Comparison of ENCODE assay signal across 1 cellular context in genomic region chr1:156704930-156705320, GRCh38.
TF ChIP-seq lines count a peak whose summit lies in the region.

No MANE protein-coding gene starts in this region.

TF ChIP-seq in HepG2, 621 proteins besides CTCF, POLR2A, EP300 and RAD21 (continued from another document):
- TF ChIP-seq, protein P1, sequence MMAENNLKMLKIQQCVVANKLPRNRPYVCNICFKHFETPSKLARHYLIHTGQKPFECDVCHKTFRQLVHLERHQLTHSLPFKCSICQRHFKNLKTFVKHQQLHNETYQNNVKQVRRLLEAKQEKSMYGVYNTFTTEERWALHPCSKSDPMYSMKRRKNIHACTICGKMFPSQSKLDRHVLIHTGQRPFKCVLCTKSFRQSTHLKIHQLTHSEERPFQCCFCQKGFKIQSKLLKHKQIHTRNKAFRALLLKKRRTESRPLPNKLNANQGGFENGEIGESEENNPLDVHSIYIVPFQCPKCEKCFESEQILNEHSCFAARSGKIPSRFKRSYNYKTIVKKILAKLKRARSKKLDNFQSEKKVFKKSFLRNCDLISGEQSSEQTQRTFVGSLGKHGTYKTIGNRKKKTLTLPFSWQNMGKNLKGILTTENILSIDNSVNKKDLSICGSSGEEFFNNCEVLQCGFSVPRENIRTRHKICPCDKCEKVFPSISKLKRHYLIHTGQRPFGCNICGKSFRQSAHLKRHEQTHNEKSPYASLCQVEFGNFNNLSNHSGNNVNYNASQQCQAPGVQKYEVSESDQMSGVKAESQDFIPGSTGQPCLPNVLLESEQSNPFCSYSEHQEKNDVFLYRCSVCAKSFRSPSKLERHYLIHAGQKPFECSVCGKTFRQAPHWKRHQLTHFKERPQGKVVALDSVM (CRISPR knock-in tag; IDR thresholded peaks at IDR 0.05): peak; percentile 93
- TF ChIP-seq CREM (IDR thresholded peaks at IDR 0.05) (no peak), CREM (CRISPR knock-in tag; IDR thresholded peaks at IDR 0.05) (no peak)
